20 cellular contexts compared by ENCODE assay signal in the genomic region with DNA sequence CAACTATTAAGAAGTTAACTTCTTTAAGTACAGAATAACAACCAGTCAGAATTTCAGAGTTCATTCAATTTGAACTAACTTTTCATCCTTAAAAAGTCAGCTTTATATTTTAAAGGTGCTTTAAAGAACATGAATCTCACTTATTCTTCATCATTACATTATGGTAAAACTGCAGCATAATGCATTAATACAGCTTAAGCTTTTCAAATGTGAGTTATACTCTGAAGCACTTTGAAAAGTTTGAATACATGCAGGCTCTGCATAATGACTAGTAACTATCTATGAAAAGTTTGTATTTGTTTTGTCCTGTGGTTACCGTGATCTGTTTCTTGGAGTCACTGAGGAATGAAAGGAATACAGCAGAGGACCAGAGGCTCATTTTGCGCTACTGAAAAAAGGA. TPM values are rescaled to one million over a fixed set of nuclear protein-coding genes. Genes with fewer than 3 reads are reported as not detected.
A peak's percentile ranks its signal among the peaks of the same experiment; 100 is the strongest.
DNase-seq lines count a peak whose midpoint lies in the region; FAIRE-seq and TF ChIP-seq lines count a peak whose summit lies in the region.
"Had no signal": no experiment of that assay in that cellular context is flagged by ENCODE, and none has a peak within 500 bp of the region (broad histone marks: within the 10 kb centered on the region; RNA-seq: fewer than 3 reads in every experiment).

No MANE protein-coding gene starts in this region.

- TF ChIP-seq CTCF in astrocyte (IDR thresholded peaks at IDR 0.05; ENCODE audit: insufficient read depth, low read depth, low read length) (no peak), esophagus muscularis mucosa (IDR thresholded peaks at IDR 0.05) (no peak), nephron (IDR thresholded peaks at IDR 0.05; ENCODE audit: unreplicated experiment in 3 of 3) (no peak), osteoblast (IDR thresholded peaks at IDR 0.05; ENCODE audit: extremely low read depth, low read depth, low read length) (no peak)

- FAIRE-seq in astrocyte (lab: Jason Lieb, UNC): no peak

- H3K36me3 Mint-ChIP-seq in astrocyte (ENCODE audit: low read depth, unreplicated experiment) (no peaks in the 10 kb centered on the region), nephron (ENCODE audit: low read depth) (peaks cover 32% of the 10 kb centered on the region)
- H3K36me3 Mint-ChIP-seq: CD4-positive, CD25-positive, alpha-beta regulatory T cell; natural killer cell treated with Interleukin-12 subunit alpha and Interleukin-12 subunit beta and Interleukin-15 and Interleukin-18, amount 100 ng/mL, for 72 hours had no signal

- H3K27ac ChIP-seq in astrocyte (ENCODE audit: low read depth, low read length): no peak overlapping the region
- peak overlapping the region in 1 of 4 donors; percentile 39 for H3K27ac ChIP-seq in esophagus muscularis mucosa (replicated peaks in 1 of 4)
- no peak overlapping the region for H3K27ac ChIP-seq in stomach smooth muscle (ENCODE audit: low read length)
- H3K27ac ChIP-seq in osteoblast (ENCODE audit: low read depth, low read length): no peak overlapping the region
- H3K27ac ChIP-seq: vagina had no signal

- H3K4me1 ChIP-seq in astrocyte (ENCODE audit: insufficient read depth, low read length): peaks cover 10% of the 10 kb centered on the region
- peaks cover 9 to 33% (median 22%) of the 10 kb centered on the region in 4 donors for H3K4me1 ChIP-seq in esophagus muscularis mucosa
- H3K4me1 ChIP-seq in stomach smooth muscle (ENCODE audit: control insufficient read depth, insufficient read depth, low read length): peaks cover 27% of the 10 kb centered on the region
- H3K4me1 ChIP-seq in osteoblast (ENCODE audit: insufficient read depth, low read length): peaks cover 9% of the 10 kb centered on the region

- no peak overlapping the region for H3K4me2 ChIP-seq in astrocyte (ENCODE audit: low read length)
- H3K4me2 ChIP-seq in osteoblast (ENCODE audit: insufficient read depth, low read length): no peak overlapping the region

- H3K9me3 Mint-ChIP-seq in astrocyte (ENCODE audit: unreplicated experiment) (peaks cover 17% of the 10 kb centered on the region), nephron (peaks cover 2% of the 10 kb centered on the region)
- H3K9me3 Mint-ChIP-seq: natural killer cell treated with Interleukin-12 subunit alpha and Interleukin-12 subunit beta and Interleukin-15 and Interleukin-18, amount 100 ng/mL, for 72 hours had no signal

- H2AFZ ChIP-seq in astrocyte (ENCODE audit: low read depth, low read length): no peak overlapping the region
- no peak overlapping the region for H2AFZ ChIP-seq in osteoblast (ENCODE audit: low read length)

- DNase-seq in astrocyte (ENCODE audit: low read depth) (peak; percentile 4), esophagus muscularis mucosa (ENCODE audit: extremely low spot score) (no peak), EL (no peak), osteoblast (ENCODE audit: insufficient read length, low spot score, missing footprints) (no peak)
- no peak for DNase-seq in stimulated activated CD4-positive, alpha-beta T cell treated with anti-CD3 and anti-CD28 coated beads, Interleukin-4, amount 100 ng/mL, for 24 hours
- DNase-seq: activated naive CD4-positive, alpha-beta T cell treated with anti-CD3 and anti-CD28 coated beads, Interleukin-2, amount 50 U/mL, for 16 hours; activated T-cell treated with anti-CD3 and anti-CD28 coated beads, Interleukin-2, amount 50 U/mL, for 72 hours; CD4-positive, CD25-positive, alpha-beta regulatory T cell; foreskin melanocyte; GOT3; NCI-H1092 treated with DMSO at 0.1 percent for 48 hours; NCI-H2029 treated with DMSO at 0.1 percent for 48 hours; NK-92 treated with Interleukin-12 subunit alpha and Interleukin-12 subunit beta, amount 100 ng/mL, for 24 hours; retina; T-helper 1 cell had no signal

- H4K20me1 ChIP-seq in astrocyte (ENCODE audit: insufficient read depth, low read length) (no peaks in the 10 kb centered on the region), osteoblast (ENCODE audit: insufficient read depth, low read length) (no peaks in the 10 kb centered on the region)

- H3K9ac ChIP-seq in astrocyte (ENCODE audit: low read length): no peak overlapping the region
- H3K9ac ChIP-seq in stomach smooth muscle (ENCODE audit: low read length in 2 of 2): peak overlapping the region in 1 of 2 donors; percentile 52

- H3K27ac Mint-ChIP-seq in astrocyte (ENCODE audit: unreplicated experiment) (no peak overlapping the region), nephron (no peak overlapping the region)
- H3K27ac Mint-ChIP-seq: activated T-cell treated with anti-CD3 and anti-CD28 coated beads, Interleukin-2, amount 50 U/mL, for 72 hours; CD4-positive, CD25-positive, alpha-beta regulatory T cell; natural killer cell treated with Interleukin-12 subunit alpha and Interleukin-12 subunit beta and Interleukin-15 and Interleukin-18, amount 100 ng/mL, for 72 hours had no signal

- H3K9me3 ChIP-seq in astrocyte (ENCODE audit: insufficient read depth, low read depth, low read length): peaks cover 9% of the 10 kb centered on the region
- no peaks in the 10 kb centered on the region for H3K9me3 ChIP-seq in esophagus muscularis mucosa
- no peaks in the 10 kb centered on the region for H3K9me3 ChIP-seq in stomach smooth muscle (ENCODE audit: control insufficient read depth in 2 of 2, low read length in 2 of 2)
- H3K9me3 ChIP-seq in osteoblast (ENCODE audit: low read depth, low read length): peaks cover 5% of the 10 kb centered on the region
- H3K9me3 ChIP-seq: vagina had no signal

- no peak for TF ChIP-seq EP300 in esophagus muscularis mucosa (IDR thresholded peaks at IDR 0.05)

- H3K4me3 ChIP-seq in astrocyte (ENCODE audit: insufficient read depth, low read depth, low read length) (no peak overlapping the region), esophagus muscularis mucosa (peak overlapping the region; percentile 31 to 60 (median 60)), stomach smooth muscle (ENCODE audit: low read length in 2 of 2) (peak overlapping the region; percentile 65 to 87), osteoblast (ENCODE audit: insufficient read depth, low read length) (no peak overlapping the region)

- no peak overlapping the region for H3K4me3 Mint-ChIP-seq in astrocyte (ENCODE audit: unreplicated experiment)
- peak overlapping the region; percentile 65 to 71 (median 66) for H3K4me3 Mint-ChIP-seq in nephron
- H3K4me3 Mint-ChIP-seq: activated T-cell treated with anti-CD3 and anti-CD28 coated beads, Interleukin-2, amount 50 U/mL, for 72 hours; CD4-positive, CD25-positive, alpha-beta regulatory T cell; natural killer cell treated with Interleukin-12 subunit alpha and Interleukin-12 subunit beta and Interleukin-15 and Interleukin-18, amount 100 ng/mL, for 72 hours had no signal

- H3K27me3 Mint-ChIP-seq in astrocyte (ENCODE audit: low read depth, unreplicated experiment): peaks cover 29% of the 10 kb centered on the region
- peaks cover 44% of the 10 kb centered on the region for H3K27me3 Mint-ChIP-seq in nephron (ENCODE audit: low read depth)

- H3K27me3 ChIP-seq in astrocyte (ENCODE audit: insufficient read depth, low read length) (peaks cover 28% of the 10 kb centered on the region), esophagus muscularis mucosa (peaks cover 0 to 45% (median 23%) of the 10 kb centered on the region in 4 donors), stomach smooth muscle (ENCODE audit: control insufficient read depth in 1 of 2, insufficient read depth in 2 of 2, low read length in 2 of 2) (peaks cover 0 to 23% of the 10 kb centered on the region in 2 donors), osteoblast (ENCODE audit: insufficient read depth, low read length) (peaks cover 40% of the 10 kb centered on the region)

- H3K36me3 ChIP-seq in astrocyte (ENCODE audit: insufficient read depth, low read length): no peaks in the 10 kb centered on the region
- no peaks in the 10 kb centered on the region for H3K36me3 ChIP-seq in esophagus muscularis mucosa
- no peaks in the 10 kb centered on the region for H3K36me3 ChIP-seq in stomach smooth muscle (ENCODE audit: control insufficient read depth in 2 of 2, insufficient read depth in 2 of 2, low read length in 2 of 2)
- no peaks in the 10 kb centered on the region for H3K36me3 ChIP-seq in osteoblast (ENCODE audit: insufficient read depth, low read length)
- H3K36me3 ChIP-seq: vagina had no signal

- WGBS in esophagus muscularis mucosa: 53% methylated on average over 2 of the region's 2 CpGs

- TF ChIP-seq POLR2A in esophagus muscularis mucosa (IDR thresholded peaks at IDR 0.05; ENCODE audit: low read depth): no peak

- no peaks in the 10 kb centered on the region for H3K4me1 Mint-ChIP-seq in astrocyte (ENCODE audit: low read depth, unreplicated experiment)
- H3K4me1 Mint-ChIP-seq in nephron: peaks cover 15% of the 10 kb centered on the region

- intact Hi-C loops in esophagus muscularis mucosa (cut with DNase I): no loop called here

- H3K79me2 ChIP-seq in astrocyte (ENCODE audit: insufficient read depth, low read length) (no peaks in the 10 kb centered on the region), osteoblast (ENCODE audit: insufficient read depth, low read length) (no peaks in the 10 kb centered on the region)

RNA-seq across cellular contexts. Expression of gene PCDH17, which starts 4.0 kb away (rescaled TPM):
- total RNA-seq in astrocyte (0.70 and 2.1 TPM in 2 replicates), esophagus muscularis mucosa (1 to 10 TPM; 5.0 to 9.5 (median 8.3) TPM), osteoblast (under 0.01 and 0.59 TPM in 2 replicates)
- total RNA-seq: activated CD8-positive, alpha-beta memory T cell treated with anti-CD3 and anti-CD28 coated beads for 36 hours; CD4-positive, CD25-positive, alpha-beta regulatory T cell; natural killer cell treated with Interleukin-12 subunit alpha and Interleukin-12 subunit beta and Interleukin-15 and Interleukin-18, amount 100 ng/mL, for 72 hours had no signal

Comparison
In these comparisons a context has a peak if more than half of its experiments do, and no peak if none do; other contexts are left out.
1. H3K4me3 ChIP-seq: peak in esophagus muscularis mucosa (4 of 4) and stomach smooth muscle (2 of 2); none in astrocyte (single experiment) and osteoblast (single experiment).